Comparison of ENCODE assay signal across 8 cellular contexts in the genomic region with DNA sequence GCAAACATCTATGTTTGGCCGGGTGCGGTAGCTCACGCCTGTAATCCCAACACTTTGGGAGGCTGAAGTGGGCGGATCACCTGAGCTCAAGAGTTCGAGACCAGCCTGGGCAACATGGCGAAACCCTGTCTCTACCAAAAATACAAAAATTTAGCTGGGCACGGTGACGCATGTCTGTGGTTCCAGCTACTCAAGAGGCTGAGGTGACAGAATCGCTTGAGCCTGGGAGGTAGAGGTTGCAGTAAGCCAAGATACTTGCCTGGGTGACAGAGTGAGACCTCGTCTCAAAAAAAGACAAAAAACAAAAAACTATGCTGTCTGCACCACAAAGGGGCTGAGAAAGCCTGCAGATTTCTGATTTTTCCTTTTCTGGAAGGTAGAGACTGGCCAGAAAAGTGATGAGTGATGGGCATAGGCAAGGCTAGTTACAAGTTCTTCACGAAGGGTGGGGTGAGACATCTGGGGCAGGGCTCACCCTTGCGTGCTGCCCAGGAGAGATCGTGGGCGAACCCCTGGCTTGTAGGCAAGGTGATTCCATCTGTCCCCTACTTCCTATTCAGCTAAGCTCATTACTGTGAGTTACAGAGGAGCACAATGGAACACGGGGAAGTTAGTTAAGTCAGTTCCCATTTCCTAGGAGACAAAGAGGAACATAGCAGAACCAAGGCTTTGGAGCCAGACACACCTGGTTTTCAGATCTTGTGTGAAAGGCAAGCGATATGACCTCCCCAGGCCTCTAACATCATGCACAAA. TPM values are rescaled to one million over a fixed set of nuclear protein-coding genes. Genes with fewer than 3 reads are reported as not detected.
DNase-seq lines count a peak whose midpoint lies in the region; ATAC-seq, FAIRE-seq and TF ChIP-seq lines count a peak whose summit lies in the region.

No MANE protein-coding gene starts in this region.

- no peak for FAIRE-seq in HepG2 (lab: Jason Lieb, UNC)
- peak; percentile 67 for FAIRE-seq in keratinocyte (lab: Jason Lieb, UNC)

- peak overlapping the region; percentile 93 to 97 (median 97) for H3K4me3 ChIP-seq in HepG2 (replicated peaks in 1 of 3; ENCODE audit: insufficient read depth in 1 of 3, low read depth in 2 of 3, low read length in 3 of 3)
- H3K4me3 ChIP-seq in right lobe of liver = no peak overlapping the region
- H3K4me3 ChIP-seq in keratinocyte (ENCODE audit: control insufficient read depth in 2 of 3, extremely low read depth in 1 of 3, insufficient read depth in 2 of 3, low read depth in 1 of 3, low read length in 3 of 3) = peak overlapping the region; percentile 78 to 88 (median 85)

- H3K27ac ChIP-seq in HepG2 (ENCODE audit: extremely low read length, insufficient read depth, low read length) = peak overlapping the region; percentile 51
- H3K27ac ChIP-seq in right lobe of liver = no peak overlapping the region
- H3K27ac ChIP-seq in keratinocyte (ENCODE audit: control insufficient read depth, insufficient read depth, low read length) = peak overlapping the region; percentile 70

- no peaks in the 10 kb centered on the region; a peak in 1 of 5 replicates for H3K27me3 ChIP-seq in HepG2 (ENCODE audit: control insufficient read depth in 1 of 2, insufficient read depth in 2 of 2, low read length in 2 of 2)
- no peaks in the 10 kb centered on the region for H3K27me3 ChIP-seq in right lobe of liver
- H3K27me3 ChIP-seq in keratinocyte (ENCODE audit: control insufficient read depth, extremely low read depth, insufficient read depth, low read length) = no peaks in the 10 kb centered on the region

- H3K27me3 Mint-ChIP-seq in activated CD4-positive, alpha-beta memory T cell treated with anti-CD3 and anti-CD28 coated beads for 36 hours = no peaks in the 10 kb centered on the region

- no peak overlapping the region for H2AFZ ChIP-seq in HepG2 (ENCODE audit: low read length)
- H2AFZ ChIP-seq in keratinocyte (ENCODE audit: control insufficient read depth, low read length) = no peak overlapping the region

- H3K4me1 ChIP-seq in HepG2 (ENCODE audit: insufficient read depth, low read length) (peaks cover 68% of the 10 kb centered on the region), right lobe of liver (peaks cover 0 to 14% (median 0%) of the 10 kb centered on the region in 4 donors), keratinocyte (ENCODE audit: control insufficient read depth, extremely low read depth, insufficient read depth, low read length) (peaks cover 59% of the 10 kb centered on the region)

- TF ChIP-seq EP300 in HepG2 (IDR thresholded peaks at IDR 0.05; ENCODE audit: low read depth in 2 of 2, low read length in 2 of 2) (no peak), HepG2 (CRISPR knock-in tag; IDR thresholded peaks at IDR 0.05; ENCODE audit: borderline replicate concordance) (no peak)

- dilution Hi-C loops in keratinocyte (cut with MboI; ENCODE audit: extremely low pct_ligation_motif_present, low sequenced_read_pairs) = no loop called here

- H3K79me2 ChIP-seq in HepG2 (ENCODE audit: insufficient read depth, low read length) (peaks cover 93% of the 10 kb centered on the region), keratinocyte (ENCODE audit: control insufficient read depth, insufficient read depth, low read length) (peaks cover 82% of the 10 kb centered on the region)

- in situ Hi-C loops in HepG2 (cut with HindIII; ENCODE audit: extremely low pct_ligation_motif_present, low pct_unique_long_range_greater_than_20kb) (loop anchor here (5.0 kb wide), 1 partner anchor 117 kb away; no protein-coding TSS in a partner anchor), GM13977 (cut with MboI; ENCODE audit: low pct_unique_long_range_greater_than_20kb, low sequenced_read_pairs, unreplicated experiment) (no loop called here)

- no peaks in the 10 kb centered on the region for H3K9me3 ChIP-seq in HepG2 (ENCODE audit: low read length)
- no peaks in the 10 kb centered on the region for H3K9me3 ChIP-seq in right lobe of liver
- H3K9me3 ChIP-seq in keratinocyte (ENCODE audit: control insufficient read depth, low read depth, low read length) = no peaks in the 10 kb centered on the region

- H3K9me1 ChIP-seq in keratinocyte (ENCODE audit: control insufficient read depth, extremely low read depth, insufficient read depth, low read length) = peaks cover 3% of the 10 kb centered on the region

- H3K27ac Mint-ChIP-seq in activated CD4-positive, alpha-beta memory T cell treated with anti-CD3 and anti-CD28 coated beads for 36 hours = peak overlapping the region; percentile 69

- H3K4me2 ChIP-seq in HepG2 (ENCODE audit: low read depth, low read length) = peak overlapping the region; percentile 93
- peak overlapping the region; percentile 97 for H3K4me2 ChIP-seq in keratinocyte (ENCODE audit: control insufficient read depth, extremely low read depth, insufficient read depth, low read depth, low read length)

- DNase-seq in HepG2 (ENCODE audit: low spot score) (no peak), right lobe of liver (no peak), keratinocyte (ENCODE audit: low read depth, low spot score) (no peak), GM10248 (ENCODE audit: extremely low spot score) (no peak), GM13977 (ENCODE audit: low spot score) (no peak)
- DNase-seq in activated CD4-positive, alpha-beta memory T cell treated with anti-CD3 and anti-CD28 coated beads for 36 hours = no peak

- TF ChIP-seq CTCF in HepG2 (CRISPR knock-in tag; IDR thresholded peaks at IDR 0.05) (no peak), right lobe of liver (IDR thresholded peaks at IDR 0.05) (no peak), keratinocyte (optimal IDR thresholded peaks at IDR 0.05 in 1 of 3, IDR thresholded peaks at IDR 0.05 in 1 of 3, conservative IDR thresholded peaks at IDR 0.05 in 1 of 3; ENCODE audit: extremely low read depth in 1 of 3, insufficient read depth in 2 of 3, low read length in 3 of 3) (no peak), GM10248 (IDR thresholded peaks at IDR 0.05; ENCODE audit: control extremely low read depth, extremely low read depth, low read depth, missing control alignments) (no peak), GM13977 (IDR thresholded peaks at IDR 0.05; ENCODE audit: extremely low read depth, insufficient read depth, missing control alignments) (no peak)

- H3K4me1 Mint-ChIP-seq in activated CD4-positive, alpha-beta memory T cell treated with anti-CD3 and anti-CD28 coated beads for 36 hours (ENCODE audit: low read depth) = peaks cover 71% of the 10 kb centered on the region

- POLR2A ChIA-PET in HepG2 (lab: Yijun Ruan, JAX) = interaction anchor here (0.8 to 1.8 kb wide), 4 partner anchors 17 to 78 kb away, joined by 3 to 5 read pairs (median 4); no protein-coding TSS in a partner anchor
- POLR2A ChIA-PET in activated CD4-positive, alpha-beta memory T cell treated with anti-CD3 and anti-CD28 coated beads for 36 hours (lab: Charles Lee) = interaction anchor here (0.9 to 2.2 kb wide), 5 partner anchors 12 to 31 kb away, joined by 3 to 6 read pairs (median 5); no protein-coding TSS in a partner anchor
- POLR2A ChIA-PET in GM10248 (lab: Yijun Ruan, JAX) = interaction anchor here (0.8 to 3.6 kb wide), 4 partner anchors 12 to 23 kb away, joined by 3 to 27 read pairs (median 6); no protein-coding TSS in a partner anchor

- H3K4me3 Mint-ChIP-seq in activated CD4-positive, alpha-beta memory T cell treated with anti-CD3 and anti-CD28 coated beads for 36 hours = peak overlapping the region; percentile 64

- no peak for TF ChIP-seq RAD21 in HepG2 (CRISPR knock-in tag; IDR thresholded peaks at IDR 0.05)

- no peak for ATAC-seq in HepG2
- ATAC-seq in right lobe of liver = no peak
- ATAC-seq in GM21515 (IDR thresholded peaks at IDR 0.05; ENCODE audit: unreplicated experiment) = no peak
- no peak for ATAC-seq in GM21737 (IDR thresholded peaks at IDR 0.05; ENCODE audit: unreplicated experiment)

- H3K36me3 Mint-ChIP-seq in activated CD4-positive, alpha-beta memory T cell treated with anti-CD3 and anti-CD28 coated beads for 36 hours = peaks cover 45% of the 10 kb centered on the region

- peaks cover 36 to 58% of the 10 kb centered on the region in 2 experiments for H3K36me3 ChIP-seq in HepG2 (replicated peaks in 1 of 2; ENCODE audit: control insufficient read depth in 1 of 2, insufficient read depth in 2 of 2, low read length in 2 of 2)
- H3K36me3 ChIP-seq in right lobe of liver = no peaks in the 10 kb centered on the region
- peaks cover 20 to 42% of the 10 kb centered on the region in 2 experiments for H3K36me3 ChIP-seq in keratinocyte (ENCODE audit: control insufficient read depth in 2 of 2, extremely low read depth in 1 of 2, insufficient read depth in 2 of 2, low read length in 2 of 2)

- CTCF ChIA-PET in HepG2 (lab: Yijun Ruan, JAX; ENCODE audit: low intra/inter-chr PET ratio, low total read pairs) = no interaction called here
- CTCF ChIA-PET in activated CD4-positive, alpha-beta memory T cell treated with anti-CD3 and anti-CD28 coated beads for 36 hours (lab: Charles Lee) = interaction anchor here (0.6 to 1.5 kb wide), 6 partner anchors 18 to 143 kb away, joined by 3 to 5 read pairs (median 4); no protein-coding TSS in a partner anchor
- CTCF ChIA-PET in GM10248 (lab: Yijun Ruan, JAX) = interaction anchor here (1.1 to 3.7 kb wide), 6 partner anchors 8 to 118 kb away, joined by 3 to 21 read pairs (median 6); no protein-coding TSS in a partner anchor

- H3K9ac ChIP-seq in HepG2 (ENCODE audit: insufficient read depth, low read depth, low read length) (peak overlapping the region; percentile 72), keratinocyte (ENCODE audit: control insufficient read depth, extremely low read depth, insufficient read depth, low read length) (peak overlapping the region; percentile 87)

- H3K9me3 Mint-ChIP-seq in activated CD4-positive, alpha-beta memory T cell treated with anti-CD3 and anti-CD28 coated beads for 36 hours = no peaks in the 10 kb centered on the region

- H4K20me1 ChIP-seq in HepG2 (ENCODE audit: insufficient read depth, low read length) (peaks cover 73% of the 10 kb centered on the region), keratinocyte (ENCODE audit: control insufficient read depth, extremely low read depth, insufficient read depth, low read length) (peaks cover 27% of the 10 kb centered on the region)

- BruUV-seq in HepG2 (replicated peaks; lab: Mats Ljungman, UMichigan) = no TSS peak

- TF ChIP-seq POLR2A in HepG2 (IDR thresholded peaks at IDR 0.05; ENCODE audit: insufficient read depth in 1 of 2, low read depth in 2 of 2, low read length in 2 of 2) = no peak
- no peak for TF ChIP-seq POLR2A in right lobe of liver (IDR thresholded peaks at IDR 0.05)

- intact Hi-C loops in HepG2 (cut with micrococcal nuclease; ENCODE audit: unreplicated experiment) = loop anchor here (5.0 to 10.0 kb wide), 2 partner anchors 33 to 49 kb away; no protein-coding TSS in a partner anchor
- intact Hi-C loops in right lobe of liver (cut with DNase I) = no loop called here
- intact Hi-C loops in activated CD4-positive, alpha-beta memory T cell treated with anti-CD3 and anti-CD28 coated beads for 36 hours (cut with micrococcal nuclease) = loop anchor here (5.0 to 10.0 kb wide), 2 partner anchors 217 to 1679 kb away; a partner anchor contains a TSS

- WGBS in HepG2 (ENCODE audit: low lambda C conversion rate) = 48% methylated on average over 15 of the region's 16 CpGs
- 78% methylated on average over 11 of the region's 16 CpGs for WGBS in right lobe of liver (ENCODE audit: insufficient coverage, low coverage, low lambda C conversion rate, missing lambda C conversion rate)

RNA-seq across cellular contexts. Expression of a gene that starts 3.2 kb away (rescaled TPM):
- total RNA-seq in HepG2 (2016; rRNA removed; fragmentation: Illumina TruSeq; extraction: Trizol) (54.3 and 125 TPM in 2 replicates), right lobe of liver (10 to 100 TPM in 1 of 6 experiments, 1 to 10 TPM in 4, under 1 TPM in 1; 0.74 to 34.3 (median 5.8) TPM)
- total RNA-seq in HepG2 (2016; cell fraction: cytosol; rRNA removed; fragmentation: Illumina TruSeq; extraction: Trizol; ENCODE audit: low read depth) = 17.1 and 18.0 TPM in 2 replicates
- total RNA-seq in HepG2 (2016; cell fraction: insoluble cytoplasmic fraction; rRNA removed; fragmentation: Illumina TruSeq; extraction: Trizol) = 44.3 and 121 TPM in 2 replicates
- 38.1 and 44.0 TPM in 2 replicates for total RNA-seq in HepG2 (2016; cell fraction: membrane; rRNA removed; fragmentation: Illumina TruSeq; extraction: Trizol)
- total RNA-seq in HepG2 (2016; cell fraction: nucleus; rRNA removed; fragmentation: Illumina TruSeq; extraction: Trizol) = 146 and 160 TPM in 2 replicates
- polyA plus RNA-seq in HepG2 (2011; rRNA removed) (315 and 423 TPM in 2 replicates), keratinocyte (580 to 1,115 TPM (median 689 TPM) in 3 replicates)
- 201 and 410 TPM in 2 replicates for polyA plus RNA-seq in HepG2 (2011; cell fraction: cytosol; rRNA removed)
- 305 and 663 TPM in 2 replicates for polyA plus RNA-seq in HepG2 (2011; cell fraction: nucleus; rRNA removed)
- 253 and 372 TPM in 2 replicates for polyA plus RNA-seq in HepG2 (2012)
- 10.8 and 11.3 TPM in 2 replicates for polyA plus RNA-seq in HepG2 (2016; cell fraction: cytosol; fragmentation: Illumina TruSeq; extraction: Trizol; ENCODE audit: low read depth)
- 47.5 and 58.0 TPM in 2 replicates for polyA plus RNA-seq in HepG2 (2016; cell fraction: insoluble cytoplasmic fraction; fragmentation: Illumina TruSeq; extraction: Trizol; ENCODE audit: low read depth)
- 20.7 and 24.0 TPM in 2 replicates for polyA plus RNA-seq in HepG2 (2016; cell fraction: membrane; fragmentation: Illumina TruSeq; extraction: Trizol; ENCODE audit: low read depth)
- polyA plus RNA-seq in HepG2 (2016; cell fraction: nucleus; fragmentation: Illumina TruSeq; extraction: Trizol; ENCODE audit: insufficient read depth, low read depth) = 232 and 245 TPM in 2 replicates
- polyA minus RNA-seq in HepG2 (2011; rRNA and poly(A)+ RNA removed; ENCODE audit: low replicate concordance) = 61.9 and 1,182 TPM in 2 replicates
- 204 and 374 TPM in 2 replicates for polyA minus RNA-seq in HepG2 (2011; cell fraction: cytosol; rRNA and poly(A)+ RNA removed)
- 146 and 207 TPM in 2 replicates for polyA minus RNA-seq in HepG2 (2011; cell fraction: nucleus; rRNA and poly(A)+ RNA removed)
- 10 to 100 TPM; 67.6 to 73.6 TPM for total RNA-seq in activated CD4-positive, alpha-beta memory T cell treated with anti-CD3 and anti-CD28 coated beads for 36 hours
- polyA plus RNA-seq in keratinocyte (2011; ENCODE audit: low read depth) = 202 TPM
- 275 and 321 TPM in 2 replicates for polyA plus RNA-seq in keratinocyte (2011; cell fraction: cytosol; rRNA removed)
- polyA plus RNA-seq in keratinocyte (2011; cell fraction: nucleus; rRNA removed) = 1,814 and 2,318 TPM in 2 replicates
- 844 and 1,046 TPM in 2 replicates for polyA plus RNA-seq in keratinocyte (2012; ENCODE audit: low replicate concordance)
- 817 to 1,377 TPM (median 1,072 TPM) in 3 replicates for polyA minus RNA-seq in keratinocyte
- polyA minus RNA-seq in keratinocyte (2011; cell fraction: cytosol; rRNA and poly(A)+ RNA removed) = 724 TPM
- 1,644 and 2,001 TPM in 2 replicates for polyA minus RNA-seq in keratinocyte (2011; cell fraction: nucleus; rRNA and poly(A)+ RNA removed)

Comparison
In these comparisons a context has a peak if more than half of its experiments do, and no peak if none do; other contexts are left out.
1. H3K27ac ChIP-seq: peak in HepG2 (single experiment) and keratinocyte (single experiment); none in right lobe of liver (0 of 3).
2. H3K4me3 ChIP-seq: peak in HepG2 (3 of 3) and keratinocyte (3 of 3); none in right lobe of liver (0 of 3).
3. intact Hi-C loops: an anchor here in HepG2 (5.0 to 10.0 kb wide) and activated CD4-positive, alpha-beta memory T cell treated with anti-CD3 and anti-CD28 coated beads for 36 hours (5.0 to 10.0 kb wide); none called in right lobe of liver.